In the genomic region with DNA sequence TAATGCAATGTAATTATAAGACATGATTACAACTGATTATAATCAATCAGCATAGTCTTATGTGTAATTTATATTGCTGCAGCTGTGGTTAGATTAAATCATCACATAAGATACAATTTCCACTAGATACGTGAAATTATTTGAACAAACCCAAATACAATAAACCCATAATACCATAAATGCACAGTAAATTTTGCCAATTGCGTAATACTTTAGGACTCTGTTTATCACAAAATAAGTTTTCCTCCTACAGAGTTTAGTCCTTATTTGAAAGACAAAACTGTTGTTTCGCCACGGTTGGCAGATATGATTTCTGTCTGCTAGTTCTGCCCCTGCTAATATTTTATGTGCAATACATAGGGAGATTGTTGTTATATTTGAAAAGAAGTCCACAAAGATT, we compare ENCODE assay signal across 20 cellular contexts.
"Had no signal": no experiment of that assay in that cellular context is flagged by ENCODE, and none has a peak within 500 bp of the region (broad histone marks: within the 10 kb centered on the region; RNA-seq: fewer than 3 reads in every experiment).

No MANE protein-coding gene starts in this region.

- ATAC-seq: SK-N-SH treated with all-trans-retinoic acid at 6 μM for 48 hours had no signal

- FAIRE-seq: HTR-8/SVneo, RCC 7860 had no signal

- H3K27ac ChIP-seq: HL-60 had no signal

- DNase-seq: KBM-7, NCI-H1092, NCI-H1105 treated with DMSO at 0.1 percent for 48 hours, NCI-H1417 treated with DMSO at 0.1 percent for 48 hours, NCI-H146, NCI-H1694 treated with DMSO at 0.1 percent for 48 hours, NCI-H1930, NCI-H2081, NCI-H2107, NCI-H2227 treated with DMSO at 0.1 percent for 48 hours, NCI-H524, NCI-H526 treated with DMSO at 0.1 percent for 48 hours, NCI-H748 treated with DMSO at 0.1 percent for 48 hours, Right ventricle myocardium superior, RPMI8226, SIG-M5 had no signal
